ENCODE assay signal across 19 cellular contexts in genomic region chr2:62056341-62056740, GRCh38.
"Had no signal": no experiment of that assay in that cellular context is flagged by ENCODE, and none has a peak within 500 bp of the region (broad histone marks: within the 10 kb centered on the region; RNA-seq: fewer than 3 reads in every experiment).

No MANE protein-coding gene starts in this region.

- H3K4me1 ChIP-seq: esophagus muscularis mucosa, foreskin keratinocyte, gastroesophageal sphincter, left lung, lower lobe of right lung had no signal

- ATAC-seq: gastroesophageal sphincter, heart right ventricle, left cardiac atrium, left lung, left ventricle myocardium superior, lower lobe of right lung, mucosa of descending colon had no signal

- H3K27ac ChIP-seq: coronary artery, dorsolateral prefrontal cortex, esophagus muscularis mucosa, foreskin keratinocyte, gastroesophageal sphincter, heart right ventricle, left lung, lower lobe of right lung had no signal

- DNase-seq: dorsolateral prefrontal cortex; effector CD4-positive, alpha-beta T cell; effector memory CD4-positive, alpha-beta T cell; heart right ventricle; hippocampal formation; left cardiac atrium; left lung; left ventricle myocardium superior; lower lobe of right lung; mesenchymal stem cell; mucosa of descending colon had no signal

- FAIRE-seq: colon, endothelial cell of umbilical vein, frontal cortex, islet of Langerhans had no signal

- H3K27me3 ChIP-seq: dorsolateral prefrontal cortex, esophagus muscularis mucosa, foreskin keratinocyte, gastroesophageal sphincter, heart right ventricle, left lung had no signal

- H3K4me3 ChIP-seq: coronary artery, dorsolateral prefrontal cortex, esophagus muscularis mucosa, gastroesophageal sphincter, heart right ventricle, left lung, lower lobe of right lung, mucosa of descending colon had no signal

- H3K36me3 ChIP-seq: esophagus muscularis mucosa, left lung, lower lobe of right lung had no signal

- H3K9me3 ChIP-seq: esophagus muscularis mucosa, gastroesophageal sphincter, left lung, lower lobe of right lung, mucosa of descending colon had no signal
